8 cellular contexts compared by ENCODE assay signal in the genomic region with DNA sequence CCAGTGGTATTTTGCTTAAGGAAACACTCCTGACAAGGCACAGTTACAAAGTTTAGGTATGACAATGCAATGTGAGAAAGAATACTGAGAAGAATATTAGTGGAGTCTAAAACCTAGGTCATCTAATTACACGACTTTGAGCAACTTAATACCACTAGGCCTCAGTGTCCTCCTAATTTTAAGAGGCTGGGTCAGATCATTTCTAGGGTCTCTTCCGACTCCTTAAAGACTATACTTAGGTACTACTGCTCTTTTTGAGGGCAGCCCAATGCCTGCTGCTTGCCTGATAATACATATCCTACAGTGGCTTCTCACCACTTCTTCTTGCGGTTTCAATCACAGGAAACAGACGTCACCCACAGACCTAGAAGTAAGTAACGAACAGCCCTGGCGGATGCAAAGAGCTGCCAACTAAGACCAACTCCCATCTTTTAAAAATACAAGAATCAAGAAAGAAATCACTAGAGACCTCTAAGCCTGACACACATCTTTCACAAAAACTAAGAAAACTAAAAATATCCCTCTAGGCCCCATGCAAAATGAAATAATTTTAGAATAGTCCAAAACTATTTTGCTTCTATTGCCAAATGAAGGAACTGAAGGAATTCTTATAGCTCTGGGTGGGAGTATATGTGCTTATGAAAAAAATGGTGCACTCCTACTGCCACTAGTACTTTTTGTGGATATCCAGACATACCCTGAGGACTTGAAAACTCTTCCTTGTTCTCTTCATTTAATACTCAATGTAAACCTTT. TPM values are rescaled to one million over a fixed set of nuclear protein-coding genes. Genes with fewer than 3 reads are reported as not detected.
DNase-seq lines count a peak whose midpoint lies in the region; ATAC-seq, FAIRE-seq and TF ChIP-seq lines count a peak whose summit lies in the region.

No MANE protein-coding gene starts in this region.

- no peaks in the 10 kb centered on the region for H3K27me3 ChIP-seq in adrenal gland

- intact Hi-C loops in adrenal gland (cut with DNase I): no loop called here

- peaks cover 3 to 41% of the 10 kb centered on the region in 2 donors for H3K4me1 ChIP-seq in adrenal gland (replicated peaks in 1 of 2)

- no peaks in the 10 kb centered on the region for H3K9me3 ChIP-seq in adrenal gland (replicated peaks in 1 of 3)

- DNase-seq in T-helper 1 cell: peak; percentile 27 to 95 (median 65)
- peak in 3 of 7 donors; percentile 45 to 75 (median 49) for DNase-seq in adrenal gland
- DNase-seq in medulla oblongata (ENCODE audit: extremely low spot score): peak; percentile 79
- peak; percentile 50 for DNase-seq in stimulated activated naive CD4-positive, alpha-beta T cell treated with Interleukin-2 at 50 U/mL for 16 hours (lab: John Stamatoyannopoulos, UW)
- no peak for DNase-seq in H54 (ENCODE audit: insufficient read length, low spot score)
- no peak for DNase-seq in HCEC 1CT

- H3K27ac ChIP-seq in adrenal gland: peak overlapping the region in 4 of 5 donors; percentile 4 to 46 (median 34)

- TF ChIP-seq CTCF in adrenal gland (IDR thresholded peaks at IDR 0.05): no peak

- WGBS in adrenal gland, 4 donors: 59 to 83% (median 71%) methylated on average over 6 of the region's 6 CpGs

- no peaks in the 10 kb centered on the region for H3K36me3 ChIP-seq in adrenal gland (replicated peaks in 1 of 2)

- no peak overlapping the region for H3K4me3 ChIP-seq in adrenal gland

- TF ChIP-seq POLR2A in adrenal gland (IDR thresholded peaks at IDR 0.05) (no peak), H54 (IDR thresholded peaks at IDR 0.05; ENCODE audit: low read depth, low read length) (no peak)

- FAIRE-seq in H54 (lab: Jason Lieb, UNC): no peak

- ATAC-seq in GM19043 (IDR thresholded peaks at IDR 0.05; ENCODE audit: low read depth, unreplicated experiment) (peak; percentile 96), HG03135 (IDR thresholded peaks at IDR 0.05; ENCODE audit: unreplicated experiment) (peak; percentile 98)

RNA-seq across cellular contexts. Expression of gene DIAPH1, which starts 13.1 kb away (rescaled TPM):
- 10 to 100 TPM; 44.2 to 91.2 (median 59.0) TPM for total RNA-seq in adrenal gland
- 10 to 100 TPM; 30.4 to 35.3 (median 35.0) TPM for polyA plus RNA-seq in adrenal gland

RNA-seq across cellular contexts. Expression of gene HDAC3, which starts 30.9 kb away (rescaled TPM):
- 100 to 1,000 TPM in 1 of 8 donors, 10 to 100 TPM in 7; 53.1 to 101 (median 79.3) TPM for total RNA-seq in adrenal gland
- polyA plus RNA-seq in adrenal gland: 10 to 100 TPM; 68.7 to 92.3 (median 84.9) TPM

RNA-seq across cellular contexts. Expression of gene RELL2, which starts 31.1 kb away (rescaled TPM):
- total RNA-seq in adrenal gland: 10 to 100 TPM in 2 of 8 donors, 1 to 10 TPM in 6; 5.4 to 13.2 (median 7.7) TPM
- 10 to 100 TPM in 2 of 3 donors, 1 to 10 TPM in 1; 2.3 to 37.6 (median 17.4) TPM for polyA plus RNA-seq in adrenal gland

RNA-seq across cellular contexts. Expression of gene FCHSD1, which starts 45.5 kb away (rescaled TPM):
- 10 to 100 TPM in 6 of 8 donors, 1 to 10 TPM in 2; 5.0 to 29.1 (median 16.9) TPM for total RNA-seq in adrenal gland
- polyA plus RNA-seq in adrenal gland: 10 to 100 TPM in 2 of 3 donors, 1 to 10 TPM in 1; 3.7 to 53.9 (median 23.6) TPM

Comparison
In these comparisons a context has a peak if more than half of its experiments do, and no peak if none do; other contexts are left out.
1. DNase-seq: peak in T-helper 1 cell (5 of 5), medulla oblongata (single experiment) and stimulated activated naive CD4-positive, alpha-beta T cell treated with Interleukin-2 at 50 U/mL for 16 hours (single experiment); none in H54 (single experiment) and HCEC 1CT (single experiment).